Comparison of ENCODE assay signal across 1 cellular context in the genomic region with DNA sequence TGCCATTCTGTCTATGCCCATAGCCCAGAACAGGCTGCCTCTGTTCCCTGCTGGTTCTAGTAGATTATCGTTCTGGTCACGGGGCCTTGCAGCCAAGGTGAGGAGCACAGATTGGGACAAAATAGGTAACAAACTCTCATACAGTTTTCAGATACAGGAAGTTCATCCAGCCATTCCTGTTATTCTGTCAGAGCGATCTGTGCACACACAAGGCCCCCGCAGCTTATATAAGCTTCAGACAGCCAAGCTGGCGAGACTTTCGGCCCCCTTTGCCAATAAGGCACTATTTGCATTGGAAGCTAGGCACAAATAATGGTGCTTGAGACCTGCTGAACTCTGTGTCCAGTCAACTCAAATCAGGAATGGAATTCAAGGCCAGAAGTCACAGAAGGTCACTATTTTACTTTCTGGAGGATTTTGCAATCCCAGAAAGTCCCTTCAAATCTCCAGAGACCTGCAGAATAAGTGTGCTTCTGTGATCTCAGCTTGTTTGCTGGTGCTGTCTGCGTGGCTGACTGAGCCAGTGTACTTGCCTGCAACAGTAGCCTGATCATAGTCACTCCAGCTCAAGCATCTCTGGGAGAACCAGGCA.
TF ChIP-seq lines count a peak whose summit lies in the region.

No MANE protein-coding gene starts in this region.

TF ChIP-seq in HepG2, 621 proteins besides CTCF, POLR2A, EP300 and RAD21 (continued from another document and continues in another):
- TF ChIP-seq, protein P1, sequence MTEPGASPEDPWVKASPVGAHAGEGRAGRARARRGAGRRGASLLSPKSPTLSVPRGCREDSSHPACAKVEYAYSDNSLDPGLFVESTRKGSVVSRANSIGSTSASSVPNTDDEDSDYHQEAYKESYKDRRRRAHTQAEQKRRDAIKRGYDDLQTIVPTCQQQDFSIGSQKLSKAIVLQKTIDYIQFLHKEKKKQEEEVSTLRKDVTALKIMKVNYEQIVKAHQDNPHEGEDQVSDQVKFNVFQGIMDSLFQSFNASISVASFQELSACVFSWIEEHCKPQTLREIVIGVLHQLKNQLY (CRISPR knock-in tag; IDR thresholded peaks at IDR 0.05): no peak
- TF ChIP-seq CREM (IDR thresholded peaks at IDR 0.05) (peak; percentile 62; the same call in 1 of the 2 replicates), CREM (CRISPR knock-in tag; IDR thresholded peaks at IDR 0.05) (no peak), NFKBIZ (CRISPR knock-in tag; IDR thresholded peaks at IDR 0.05) (no peak), FOSL1 (CRISPR knock-in tag; IDR thresholded peaks at IDR 0.05; ENCODE audit: borderline replicate concordance) (no peak), ATF7 (IDR thresholded peaks at IDR 0.05) (no peak), ATF7 (CRISPR knock-in tag; IDR thresholded peaks at IDR 0.05) (no peak), RFXANK (CRISPR knock-in tag; IDR thresholded peaks at IDR 0.05) (no peak), ZNF562 (CRISPR knock-in tag; IDR thresholded peaks at IDR 0.05; ENCODE audit: borderline replicate concordance) (no peak), SIN3A (IDR thresholded peaks at IDR 0.05; ENCODE audit: borderline replicate concordance, low read depth, low read length) (no peak), ZNF841 (CRISPR knock-in tag; IDR thresholded peaks at IDR 0.05; ENCODE audit: borderline replicate concordance) (no peak), ZNF101 (CRISPR knock-in tag; IDR thresholded peaks at IDR 0.05; ENCODE audit: borderline replicate concordance, low read depth) (no peak), ZBTB38 (CRISPR knock-in tag; IDR thresholded peaks at IDR 0.05) (no peak), ZNF776 (CRISPR knock-in tag; IDR thresholded peaks at IDR 0.05) (no peak), RXRA (CRISPR knock-in tag; IDR thresholded peaks at IDR 0.05) (peak; percentile 96), REL (CRISPR knock-in tag; conservative IDR thresholded peaks at IDR 0.05) (no peak), TBL1XR1 (IDR thresholded peaks at IDR 0.05; ENCODE audit: borderline replicate concordance, low read length, partially characterized antibody) (peak; percentile 88), HDAC6 (IDR thresholded peaks at IDR 0.05; ENCODE audit: low read depth, low read length) (no peak), STAG1 (CRISPR knock-in tag; IDR thresholded peaks at IDR 0.05) (no peak), PAX8 (CRISPR knock-in tag; IDR thresholded peaks at IDR 0.05; ENCODE audit: borderline replicate concordance) (no peak), GTF3A (CRISPR knock-in tag; conservative IDR thresholded peaks at IDR 0.05) (no peak), ZSCAN9 (CRISPR knock-in tag; IDR thresholded peaks at IDR 0.05; ENCODE audit: borderline replicate concordance) (no peak), ZNF713 (CRISPR knock-in tag; IDR thresholded peaks at IDR 0.05) (no peak), REXO4 (CRISPR knock-in tag; IDR thresholded peaks at IDR 0.05; ENCODE audit: borderline replicate concordance) (no peak), ZNF207 (IDR thresholded peaks at IDR 0.05; ENCODE audit: borderline replicate concordance) (no peak), TOE1 (CRISPR knock-in tag; IDR thresholded peaks at IDR 0.05) (no peak), PHF21A (CRISPR knock-in tag; IDR thresholded peaks at IDR 0.05) (peak; percentile 81), ZBTB42 (CRISPR knock-in tag; IDR thresholded peaks at IDR 0.05) (no peak), HNRNPH1 (optimal IDR thresholded peaks at IDR 0.05; ENCODE audit: low read depth, low read length) (no peak), ZNF761 (CRISPR knock-in tag; conservative IDR thresholded peaks at IDR 0.05) (peak; percentile 55; the same call in 1 of the 2 replicates), ZNF615 (CRISPR knock-in tag; IDR thresholded peaks at IDR 0.05; ENCODE audit: borderline replicate concordance) (no peak), U2AF2 (IDR thresholded peaks at IDR 0.05; ENCODE audit: low read depth, low read length) (no peak), ZNF564 (CRISPR knock-in tag; IDR thresholded peaks at IDR 0.05) (no peak), CHD4 (IDR thresholded peaks at IDR 0.05; ENCODE audit: borderline replicate concordance, low read length) (no peak), RFX3 (CRISPR knock-in tag; IDR thresholded peaks at IDR 0.05) (no peak), ISL2 (CRISPR knock-in tag; IDR thresholded peaks at IDR 0.05) (peak; percentile 83), ZFP37 (CRISPR knock-in tag; IDR thresholded peaks at IDR 0.05; ENCODE audit: borderline replicate concordance) (no peak), ZNF605 (CRISPR knock-in tag; IDR thresholded peaks at IDR 0.05) (peak; percentile 46; the same call in 1 of the 2 replicates), KMT2A (CRISPR knock-in tag; IDR thresholded peaks at IDR 0.05) (no peak), SP2 (CRISPR knock-in tag; IDR thresholded peaks at IDR 0.05) (no peak), ETV5 (CRISPR knock-in tag; IDR thresholded peaks at IDR 0.05; ENCODE audit: borderline replicate concordance) (0 out of 2 replicates have a peak, but pooled peaks have one; percentile 13), TEAD2 (CRISPR knock-in tag; IDR thresholded peaks at IDR 0.05) (no peak), ZNF546 (CRISPR knock-in tag; conservative IDR thresholded peaks at IDR 0.05) (no peak), YY1 (IDR thresholded peaks at IDR 0.05; ENCODE audit: insufficient read depth, insufficient replicate concordance, low read depth, low read length) (no peak), NPAS2 (CRISPR knock-in tag; IDR thresholded peaks at IDR 0.05; ENCODE audit: borderline replicate concordance) (no peak)
- TF ChIP-seq, protein P2, sequence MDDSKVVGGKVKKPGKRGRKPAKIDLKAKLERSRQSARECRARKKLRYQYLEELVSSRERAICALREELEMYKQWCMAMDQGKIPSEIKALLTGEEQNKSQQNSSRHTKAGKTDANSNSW (CRISPR knock-in tag; IDR thresholded peaks at IDR 0.05; ENCODE audit: borderline replicate concordance): no peak
- TF ChIP-seq, protein P3, sequence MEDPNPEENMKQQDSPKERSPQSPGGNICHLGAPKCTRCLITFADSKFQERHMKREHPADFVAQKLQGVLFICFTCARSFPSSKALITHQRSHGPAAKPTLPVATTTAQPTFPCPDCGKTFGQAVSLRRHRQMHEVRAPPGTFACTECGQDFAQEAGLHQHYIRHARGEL (CRISPR knock-in tag; IDR thresholded peaks at IDR 0.05): no peak
- TF ChIP-seq, protein P4, sequence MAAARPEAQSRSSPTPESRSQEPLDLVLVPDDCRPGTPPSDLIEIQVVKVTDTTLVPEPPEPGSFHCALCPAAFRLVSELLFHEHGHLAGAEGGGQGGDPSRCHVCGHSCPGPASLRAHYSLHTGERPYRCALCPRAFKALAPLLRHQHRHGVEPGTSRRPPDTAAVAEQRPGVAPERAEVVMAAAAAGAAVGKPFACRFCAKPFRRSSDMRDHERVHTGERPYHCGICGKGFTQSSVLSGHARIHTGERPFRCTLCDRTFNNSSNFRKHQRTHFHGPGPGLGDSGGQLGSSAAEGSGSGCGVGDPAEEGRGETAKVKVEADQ (CRISPR knock-in tag; IDR thresholded peaks at IDR 0.05; ENCODE audit: borderline replicate concordance): no peak
- TF ChIP-seq, protein P5, sequence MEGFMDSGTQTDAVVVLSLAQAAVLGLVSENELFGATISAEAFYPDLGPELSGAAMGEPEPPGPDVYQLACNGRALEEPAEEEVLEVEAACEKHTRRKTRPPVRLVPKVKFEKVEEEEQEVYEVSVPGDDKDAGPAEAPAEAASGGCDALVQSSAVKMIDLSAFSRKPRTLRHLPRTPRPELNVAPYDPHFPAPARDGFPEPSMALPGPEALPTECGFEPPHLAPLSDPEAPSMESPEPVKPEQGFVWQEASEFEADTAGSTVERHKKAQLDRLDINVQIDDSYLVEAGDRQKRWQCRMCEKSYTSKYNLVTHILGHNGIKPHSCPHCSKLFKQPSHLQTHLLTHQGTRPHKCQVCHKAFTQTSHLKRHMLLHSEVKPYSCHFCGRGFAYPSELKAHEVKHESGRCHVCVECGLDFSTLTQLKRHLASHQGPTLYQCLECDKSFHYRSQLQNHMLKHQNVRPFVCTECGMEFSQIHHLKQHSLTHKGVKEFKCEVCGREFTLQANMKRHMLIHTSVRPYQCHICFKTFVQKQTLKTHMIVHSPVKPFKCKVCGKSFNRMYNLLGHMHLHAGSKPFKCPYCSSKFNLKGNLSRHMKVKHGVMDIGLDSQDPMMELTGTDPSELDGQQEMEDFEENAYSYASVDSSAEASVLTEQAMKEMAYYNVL (CRISPR knock-in tag; IDR thresholded peaks at IDR 0.05; ENCODE audit: borderline replicate concordance): peak; percentile 80; the same call in 1 of the 2 replicates
- TF ChIP-seq, protein P6, sequence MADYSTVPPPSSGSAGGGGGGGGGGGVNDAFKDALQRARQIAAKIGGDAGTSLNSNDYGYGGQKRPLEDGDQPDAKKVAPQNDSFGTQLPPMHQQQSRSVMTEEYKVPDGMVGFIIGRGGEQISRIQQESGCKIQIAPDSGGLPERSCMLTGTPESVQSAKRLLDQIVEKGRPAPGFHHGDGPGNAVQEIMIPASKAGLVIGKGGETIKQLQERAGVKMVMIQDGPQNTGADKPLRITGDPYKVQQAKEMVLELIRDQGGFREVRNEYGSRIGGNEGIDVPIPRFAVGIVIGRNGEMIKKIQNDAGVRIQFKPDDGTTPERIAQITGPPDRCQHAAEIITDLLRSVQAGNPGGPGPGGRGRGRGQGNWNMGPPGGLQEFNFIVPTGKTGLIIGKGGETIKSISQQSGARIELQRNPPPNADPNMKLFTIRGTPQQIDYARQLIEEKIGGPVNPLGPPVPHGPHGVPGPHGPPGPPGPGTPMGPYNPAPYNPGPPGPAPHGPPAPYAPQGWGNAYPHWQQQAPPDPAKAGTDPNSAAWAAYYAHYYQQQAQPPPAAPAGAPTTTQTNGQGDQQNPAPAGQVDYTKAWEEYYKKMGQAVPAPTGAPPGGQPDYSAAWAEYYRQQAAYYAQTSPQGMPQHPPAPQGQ (CRISPR knock-in tag; IDR thresholded peaks at IDR 0.05; ENCODE audit: borderline replicate concordance): no peak
- TF ChIP-seq, protein P7, sequence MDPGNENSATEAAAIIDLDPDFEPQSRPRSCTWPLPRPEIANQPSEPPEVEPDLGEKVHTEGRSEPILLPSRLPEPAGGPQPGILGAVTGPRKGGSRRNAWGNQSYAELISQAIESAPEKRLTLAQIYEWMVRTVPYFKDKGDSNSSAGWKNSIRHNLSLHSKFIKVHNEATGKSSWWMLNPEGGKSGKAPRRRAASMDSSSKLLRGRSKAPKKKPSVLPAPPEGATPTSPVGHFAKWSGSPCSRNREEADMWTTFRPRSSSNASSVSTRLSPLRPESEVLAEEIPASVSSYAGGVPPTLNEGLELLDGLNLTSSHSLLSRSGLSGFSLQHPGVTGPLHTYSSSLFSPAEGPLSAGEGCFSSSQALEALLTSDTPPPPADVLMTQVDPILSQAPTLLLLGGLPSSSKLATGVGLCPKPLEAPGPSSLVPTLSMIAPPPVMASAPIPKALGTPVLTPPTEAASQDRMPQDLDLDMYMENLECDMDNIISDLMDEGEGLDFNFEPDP (CRISPR knock-in tag; conservative IDR thresholded peaks at IDR 0.05): no peak
- TF ChIP-seq, protein P8, sequence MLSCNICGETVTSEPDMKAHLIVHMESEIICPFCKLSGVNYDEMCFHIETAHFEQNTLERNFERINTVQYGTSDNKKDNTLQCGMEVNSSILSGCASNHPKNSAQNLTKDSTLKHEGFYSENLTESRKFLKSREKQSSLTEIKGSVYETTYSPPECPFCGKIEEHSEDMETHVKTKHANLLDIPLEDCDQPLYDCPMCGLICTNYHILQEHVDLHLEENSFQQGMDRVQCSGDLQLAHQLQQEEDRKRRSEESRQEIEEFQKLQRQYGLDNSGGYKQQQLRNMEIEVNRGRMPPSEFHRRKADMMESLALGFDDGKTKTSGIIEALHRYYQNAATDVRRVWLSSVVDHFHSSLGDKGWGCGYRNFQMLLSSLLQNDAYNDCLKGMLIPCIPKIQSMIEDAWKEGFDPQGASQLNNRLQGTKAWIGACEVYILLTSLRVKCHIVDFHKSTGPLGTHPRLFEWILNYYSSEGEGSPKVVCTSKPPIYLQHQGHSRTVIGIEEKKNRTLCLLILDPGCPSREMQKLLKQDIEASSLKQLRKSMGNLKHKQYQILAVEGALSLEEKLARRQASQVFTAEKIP (CRISPR knock-in tag; IDR thresholded peaks at IDR 0.05; ENCODE audit: borderline replicate concordance): no peak
- TF ChIP-seq, protein P9, sequence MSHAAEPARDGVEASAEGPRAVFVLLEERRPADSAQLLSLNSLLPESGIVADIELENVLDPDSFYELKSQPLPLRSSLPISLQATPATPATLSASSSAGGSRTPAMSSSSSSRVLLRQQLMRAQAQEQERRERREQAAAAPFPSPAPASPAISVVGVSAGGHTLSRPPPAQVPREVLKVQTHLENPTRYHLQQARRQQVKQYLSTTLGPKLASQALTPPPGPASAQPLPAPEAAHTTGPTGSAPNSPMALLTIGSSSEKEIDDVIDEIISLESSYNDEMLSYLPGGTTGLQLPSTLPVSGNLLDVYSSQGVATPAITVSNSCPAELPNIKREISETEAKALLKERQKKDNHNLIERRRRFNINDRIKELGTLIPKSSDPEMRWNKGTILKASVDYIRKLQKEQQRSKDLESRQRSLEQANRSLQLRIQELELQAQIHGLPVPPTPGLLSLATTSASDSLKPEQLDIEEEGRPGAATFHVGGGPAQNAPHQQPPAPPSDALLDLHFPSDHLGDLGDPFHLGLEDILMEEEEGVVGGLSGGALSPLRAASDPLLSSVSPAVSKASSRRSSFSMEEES (CRISPR knock-in tag; IDR thresholded peaks at IDR 0.05): no peak
- TF ChIP-seq, protein P10, sequence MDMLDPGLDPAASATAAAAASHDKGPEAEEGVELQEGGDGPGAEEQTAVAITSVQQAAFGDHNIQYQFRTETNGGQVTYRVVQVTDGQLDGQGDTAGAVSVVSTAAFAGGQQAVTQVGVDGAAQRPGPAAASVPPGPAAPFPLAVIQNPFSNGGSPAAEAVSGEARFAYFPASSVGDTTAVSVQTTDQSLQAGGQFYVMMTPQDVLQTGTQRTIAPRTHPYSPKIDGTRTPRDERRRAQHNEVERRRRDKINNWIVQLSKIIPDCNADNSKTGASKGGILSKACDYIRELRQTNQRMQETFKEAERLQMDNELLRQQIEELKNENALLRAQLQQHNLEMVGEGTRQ (IDR thresholded peaks at IDR 0.05; ENCODE audit: low read depth, low read length): no peak
- TF ChIP-seq, protein P10 (CRISPR knock-in tag; IDR thresholded peaks at IDR 0.05; ENCODE audit: borderline replicate concordance): no peak
- TF ChIP-seq, protein P11, sequence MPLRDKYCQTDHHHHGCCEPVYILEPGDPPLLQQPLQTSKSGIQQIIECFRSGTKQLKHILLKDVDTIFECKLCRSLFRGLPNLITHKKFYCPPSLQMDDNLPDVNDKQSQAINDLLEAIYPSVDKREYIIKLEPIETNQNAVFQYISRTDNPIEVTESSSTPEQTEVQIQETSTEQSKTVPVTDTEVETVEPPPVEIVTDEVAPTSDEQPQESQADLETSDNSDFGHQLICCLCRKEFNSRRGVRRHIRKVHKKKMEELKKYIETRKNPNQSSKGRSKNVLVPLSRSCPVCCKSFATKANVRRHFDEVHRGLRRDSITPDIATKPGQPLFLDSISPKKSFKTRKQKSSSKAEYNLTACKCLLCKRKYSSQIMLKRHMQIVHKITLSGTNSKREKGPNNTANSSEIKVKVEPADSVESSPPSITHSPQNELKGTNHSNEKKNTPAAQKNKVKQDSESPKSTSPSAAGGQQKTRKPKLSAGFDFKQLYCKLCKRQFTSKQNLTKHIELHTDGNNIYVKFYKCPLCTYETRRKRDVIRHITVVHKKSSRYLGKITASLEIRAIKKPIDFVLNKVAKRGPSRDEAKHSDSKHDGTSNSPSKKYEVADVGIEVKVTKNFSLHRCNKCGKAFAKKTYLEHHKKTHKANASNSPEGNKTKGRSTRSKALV (CRISPR knock-in tag; IDR thresholded peaks at IDR 0.05): no peak
